ENCODE assay signal across 12 cellular contexts in the genomic region with DNA sequence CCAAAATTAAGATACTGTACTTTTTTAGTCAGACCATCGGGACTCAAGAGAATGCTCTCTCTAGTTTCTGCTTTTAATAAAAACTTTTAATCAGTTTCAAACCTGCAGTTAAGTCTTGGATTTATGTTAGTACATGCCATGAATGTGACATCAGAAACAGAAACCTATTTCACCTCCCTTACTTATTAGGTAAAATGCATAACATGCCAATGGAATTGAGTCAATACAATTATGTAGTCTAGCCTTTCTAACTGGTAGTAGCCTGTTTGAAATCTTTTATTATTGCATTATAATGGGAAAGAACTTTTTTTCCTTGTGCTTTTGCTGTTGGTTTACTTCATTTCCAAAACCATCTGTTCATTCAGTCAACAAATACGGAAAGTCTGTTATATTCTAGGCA. TPM values are rescaled to one million over a fixed set of nuclear protein-coding genes. Genes with fewer than 3 reads are reported as not detected.
DNase-seq lines count a peak whose midpoint lies in the region; ATAC-seq and TF ChIP-seq lines count a peak whose summit lies in the region.
"Had no signal": no experiment of that assay in that cellular context is flagged by ENCODE, and none has a peak within 500 bp of the region (broad histone marks: within the 10 kb centered on the region; RNA-seq: fewer than 3 reads in every experiment).

No MANE protein-coding gene starts in this region.

- intact Hi-C loops in Caco-2 (cut with micrococcal nuclease; ENCODE audit: unreplicated experiment) = no loop called here

- H3K9me3 Mint-ChIP-seq in osteocyte (ENCODE audit: unreplicated experiment) (no peaks in the 10 kb centered on the region), Caco-2 (ENCODE audit: unreplicated experiment) (no peaks in the 10 kb centered on the region)
- H3K9me3 Mint-ChIP-seq: activated B cell treated with CpG ODN at 0.5 μM for 24 hours had no signal

- H3K27me3 Mint-ChIP-seq in osteocyte (ENCODE audit: unreplicated experiment) (no peaks in the 10 kb centered on the region), Caco-2 (ENCODE audit: insufficient read depth, unreplicated experiment) (no peaks in the 10 kb centered on the region)
- H3K27me3 Mint-ChIP-seq: activated B cell treated with CpG ODN at 0.5 μM for 24 hours had no signal

- peaks cover 25% of the 10 kb centered on the region for H3K4me1 ChIP-seq in RWPE2 (ENCODE audit: insufficient read depth, poor library complexity, severe bottlenecking)
- H3K4me1 ChIP-seq in Caco-2 = peaks cover 9% of the 10 kb centered on the region

- H3K27me3 ChIP-seq in RWPE2 (ENCODE audit: insufficient read depth, poor library complexity, severe bottlenecking) (no peaks in the 10 kb centered on the region), Caco-2 (replicated peaks; ENCODE audit: control insufficient read depth, insufficient read depth, low read length) (no peaks in the 10 kb centered on the region)

- DNase-seq in ELR (ENCODE audit: low read depth) (peak; percentile 32), RWPE2 (ENCODE audit: low spot score) (no peak), epithelial cell of proximal tubule (ENCODE audit: low read depth) (peak; percentile 51), osteocyte (ENCODE audit: extremely low spot score, unreplicated experiment) (no peak), SW480 (ENCODE audit: low spot score) (no peak), Caco-2 (no peak)
- no peak for DNase-seq in activated effector memory CD4-positive, alpha-beta T cell treated with Interleukin-2 at 50 U/mL for 16 hours
- DNase-seq: activated B cell treated with CpG ODN at 0.5 μM for 24 hours, NCI-H510A, right cardiac atrium, Right ventricle myocardium superior had no signal

- POLR2A ChIA-PET in Caco-2 (lab: Charles Lee) = no interaction called here

- no peaks in the 10 kb centered on the region for H3K9me3 ChIP-seq in RWPE2 (ENCODE audit: severe bottlenecking)
- no peaks in the 10 kb centered on the region for H3K9me3 ChIP-seq in Caco-2

- H3K36me3 ChIP-seq in RWPE2 (ENCODE audit: low read depth) = peaks cover 21% of the 10 kb centered on the region
- no peaks in the 10 kb centered on the region for H3K36me3 ChIP-seq in Caco-2 (ENCODE audit: control insufficient read depth, insufficient read depth, low read length)

- peak overlapping the region; percentile 71 for H3K27ac Mint-ChIP-seq in osteocyte (ENCODE audit: unreplicated experiment)
- H3K27ac Mint-ChIP-seq in Caco-2 (ENCODE audit: unreplicated experiment) = no peak overlapping the region
- H3K27ac Mint-ChIP-seq: activated B cell treated with CpG ODN at 0.5 μM for 24 hours had no signal

- CTCF ChIA-PET in Caco-2 (lab: Charles Lee) = no interaction called here

- ATAC-seq in RWPE2 (ENCODE audit: low read depth) (0 out of 3 replicates have a peak, but pooled peaks have one; percentile 13), HG03025 (IDR thresholded peaks at IDR 0.05; ENCODE audit: low FRiP score, unreplicated experiment) (no peak)
- ATAC-seq: right cardiac atrium had no signal

- H3K36me3 Mint-ChIP-seq in osteocyte (ENCODE audit: unreplicated experiment) (peaks cover 2% of the 10 kb centered on the region), Caco-2 (ENCODE audit: insufficient read depth, unreplicated experiment) (peaks cover 11% of the 10 kb centered on the region)

- H3K4me3 Mint-ChIP-seq in osteocyte (ENCODE audit: unreplicated experiment) (no peak overlapping the region), Caco-2 (ENCODE audit: unreplicated experiment) (no peak overlapping the region)
- H3K4me3 Mint-ChIP-seq: activated B cell treated with CpG ODN at 0.5 μM for 24 hours had no signal

- no TSS peak for BruUV-seq in Caco-2 (replicated peaks; lab: Mats Ljungman, UMichigan)

- H3K4me1 Mint-ChIP-seq in osteocyte (ENCODE audit: unreplicated experiment) = peaks cover 43% of the 10 kb centered on the region
- H3K4me1 Mint-ChIP-seq in Caco-2 (ENCODE audit: low read depth, unreplicated experiment) = no peaks in the 10 kb centered on the region

- peak overlapping the region; percentile 78 for H3K27ac ChIP-seq in RWPE2 (ENCODE audit: poor library complexity, severe bottlenecking)

- H3K4me3 ChIP-seq in RWPE2 (ENCODE audit: severe bottlenecking) (no peak overlapping the region), epithelial cell of proximal tubule (ENCODE audit: low read depth, low read length) (no peak overlapping the region), Caco-2 (ENCODE audit: low read depth, low read length) (no peak overlapping the region)

- TF ChIP-seq CTCF in RWPE2 (IDR thresholded peaks at IDR 0.05; ENCODE audit: poor library complexity, severe bottlenecking) (no peak), epithelial cell of proximal tubule (conservative IDR thresholded peaks at IDR 0.05; ENCODE audit: low read depth, low read length) (no peak), osteocyte (IDR thresholded peaks at IDR 0.05) (no peak), Caco-2 (IDR thresholded peaks at IDR 0.05; ENCODE audit: insufficient read depth in 1 of 2, low read depth in 1 of 2, low read length in 1 of 2, severe bottlenecking in 1 of 2, unreplicated experiment in 1 of 2) (no peak)

RNA-seq across cellular contexts. Expression of gene PHACTR4, which starts 4.8 kb away (rescaled TPM):
- total RNA-seq in epithelial cell of proximal tubule (25.9 and 35.9 TPM in 2 replicates), osteocyte (55.6 and 56.0 TPM in 2 replicates), Caco-2 (2022) (31.1 and 35.5 TPM in 2 replicates)

RNA-seq across cellular contexts. Expression of gene MED18, which starts 45.5 kb away (rescaled TPM):
- total RNA-seq in epithelial cell of proximal tubule (9.6 and 25.1 TPM in 2 replicates), osteocyte (13.8 and 16.5 TPM in 2 replicates), Caco-2 (2022) (7.3 and 9.0 TPM in 2 replicates)

Comparison
In these comparisons a context has a peak if more than half of its experiments do, and no peak if none do; other contexts are left out.
1. DNase-seq: peak in ELR (single experiment) and epithelial cell of proximal tubule (single experiment); none in RWPE2 (single experiment), osteocyte (single experiment), activated effector memory CD4-positive, alpha-beta T cell treated with Interleukin-2 at 50 U/mL for 16 hours (single experiment), SW480 (single experiment) and Caco-2 (0 of 2).